8 cellular contexts compared by ENCODE assay signal in the genomic region with DNA sequence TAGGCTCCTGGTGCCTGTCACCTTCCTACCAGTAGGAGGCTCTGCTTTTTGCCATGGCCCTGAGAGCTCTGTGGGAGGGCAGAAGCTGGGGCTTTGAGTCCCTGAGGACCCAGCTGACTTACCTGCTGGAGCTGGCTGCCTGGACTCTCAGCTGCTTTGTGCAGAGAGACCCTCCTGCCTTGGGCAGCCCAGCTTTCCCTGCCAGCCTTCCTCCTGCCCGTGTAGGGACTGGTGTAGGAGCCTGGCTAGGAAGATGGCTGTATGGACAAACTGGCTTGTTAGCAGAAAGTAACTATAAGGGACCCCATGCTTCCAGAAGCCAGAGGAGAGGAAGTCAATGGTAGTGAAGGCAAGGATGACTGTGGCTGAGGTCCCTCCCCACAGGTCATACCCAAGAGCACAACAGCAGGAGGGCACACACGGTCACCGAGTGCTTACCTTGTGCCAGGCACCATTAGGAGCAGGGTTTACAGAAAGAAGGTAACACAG. TPM values are rescaled to one million over a fixed set of nuclear protein-coding genes. Genes with fewer than 3 reads are reported as not detected.
DNase-seq lines count a peak whose midpoint lies in the region; ATAC-seq lines count a peak whose summit lies in the region.

No MANE protein-coding gene starts in this region.

- no peak overlapping the region for H3K23ac ChIP-seq in neuronal stem cell (ENCODE audit: low read depth, low read length, poor library complexity)

- no peak overlapping the region for H2BK12ac ChIP-seq in neuronal stem cell (ENCODE audit: low read length)

- no peak overlapping the region for H3K4me3 Mint-ChIP-seq in activated naive CD4-positive, alpha-beta T cell treated with anti-CD3 and anti-CD28 coated beads for 36 hours

- H2BK15ac ChIP-seq in neuronal stem cell (ENCODE audit: low read length), result no peak overlapping the region

- peaks cover 17% of the 10 kb centered on the region for H3K4me1 Mint-ChIP-seq in activated naive CD4-positive, alpha-beta T cell treated with anti-CD3 and anti-CD28 coated beads for 36 hours (ENCODE audit: low read depth)

- peaks cover 2% of the 10 kb centered on the region for H3K27me3 Mint-ChIP-seq in activated naive CD4-positive, alpha-beta T cell treated with anti-CD3 and anti-CD28 coated beads for 36 hours (ENCODE audit: low read depth)

- WGBS in neuronal stem cell (ENCODE audit: extremely low coverage in 2 of 2, insufficient read length in 2 of 2, insufficient replicate concordance in 1 of 2), 2 donors, result no CpG with 5 or more reads among the region's 3 CpGs

- H3K9me3 ChIP-seq in neuronal stem cell (replicated peaks in 1 of 2; ENCODE audit: control insufficient read depth in 2 of 2, insufficient read depth in 1 of 2, low read depth in 1 of 2, low read length in 2 of 2), result no peaks in the 10 kb centered on the region

- H3K27ac ChIP-seq in epithelial cell of prostate (peak overlapping the region; percentile 93), neuronal stem cell (replicated peaks; ENCODE audit: low read length) (no peak overlapping the region)

- peak overlapping the region; percentile 70 for H3K9ac ChIP-seq in neuronal stem cell (ENCODE audit: low read depth, low read length, poor library complexity)

- intact Hi-C loops in activated naive CD4-positive, alpha-beta T cell treated with anti-CD3 and anti-CD28 coated beads for 36 hours (cut with micrococcal nuclease), result loop anchor here (1.0 to 10.0 kb wide), 4 partner anchors 10 to 245 kb away; partner anchors contain the start of genes ATXN7L2 and CELSR2

- H4K8ac ChIP-seq in neuronal stem cell (ENCODE audit: low read depth, low read length), result no peak overlapping the region

- no peak overlapping the region for H3K4me3 ChIP-seq in neuronal stem cell (ENCODE audit: low read length in 2 of 2)

- peak; percentile 47 for DNase-seq in activated naive CD4-positive, alpha-beta T cell treated with anti-CD3 and anti-CD28 coated beads for 36 hours
- DNase-seq in activated naive CD4-positive, alpha-beta T cell treated with anti-CD3 and anti-CD28 coated beads, Interleukin-2, amount 50 U/mL, for 16 hours, result no peak
- peak; percentile 55 for DNase-seq in SK-N-DZ (ENCODE audit: low spot score)
- peak; percentile 48 for DNase-seq in epithelial cell of prostate (ENCODE audit: low read depth, low spot score)
- DNase-seq in neuronal stem cell (ENCODE audit: low spot score), result no peak
- no peak for DNase-seq in T1000 (lab: John Stamatoyannopoulos, UW)

- peaks cover 15 to 28% of the 10 kb centered on the region in 2 donors for H3K4me1 ChIP-seq in neuronal stem cell (ENCODE audit: control insufficient read depth in 2 of 2, insufficient read depth in 1 of 2, low read depth in 1 of 2, low read length in 2 of 2)

- H3K18ac ChIP-seq in neuronal stem cell (ENCODE audit: low read length), result peak overlapping the region; percentile 63

- no peak overlapping the region for H3K14ac ChIP-seq in neuronal stem cell (ENCODE audit: low read length)

- no peaks in the 10 kb centered on the region for H3K79me1 ChIP-seq in neuronal stem cell (ENCODE audit: low read depth, low read length)

- peaks cover 24% of the 10 kb centered on the region for H3K36me3 Mint-ChIP-seq in activated naive CD4-positive, alpha-beta T cell treated with anti-CD3 and anti-CD28 coated beads for 36 hours (ENCODE audit: low read depth)

- H4K91ac ChIP-seq in neuronal stem cell (ENCODE audit: low read depth, low read length, poor library complexity), result no peak overlapping the region

- no peak overlapping the region for H2AK5ac ChIP-seq in neuronal stem cell (ENCODE audit: low read depth, low read length)

- H3K27ac Mint-ChIP-seq in activated naive CD4-positive, alpha-beta T cell treated with anti-CD3 and anti-CD28 coated beads for 36 hours, result peak overlapping the region; percentile 10

- no peak overlapping the region for H3K4me2 ChIP-seq in neuronal stem cell (ENCODE audit: insufficient read depth, low read length, poor library complexity, severe bottlenecking)

- H3K36me3 ChIP-seq in neuronal stem cell (replicated peaks in 1 of 2; ENCODE audit: control insufficient read depth in 2 of 2, insufficient read depth in 2 of 2, low read length in 2 of 2), result peaks cover 34 to 58% of the 10 kb centered on the region in 2 donors

- no peaks in the 10 kb centered on the region for H3K27me3 ChIP-seq in neuronal stem cell (ENCODE audit: control insufficient read depth in 3 of 3, insufficient read depth in 3 of 3, low read depth in 1 of 3, low read length in 3 of 3)

- H2BK120ac ChIP-seq in neuronal stem cell (ENCODE audit: low read depth, low read length), result peak overlapping the region; percentile 12

- no peaks in the 10 kb centered on the region for H3K9me3 Mint-ChIP-seq in activated naive CD4-positive, alpha-beta T cell treated with anti-CD3 and anti-CD28 coated beads for 36 hours

- no peak overlapping the region for H2AFZ ChIP-seq in neuronal stem cell (ENCODE audit: low read length)

- CTCF ChIA-PET in activated naive CD4-positive, alpha-beta T cell treated with anti-CD3 and anti-CD28 coated beads for 36 hours (lab: Charles Lee), result interaction anchor here (0.6 to 1.5 kb wide), 9 partner anchors 8 to 246 kb away, joined by 3 to 7 read pairs (median 3); no protein-coding TSS in a partner anchor

- H2BK5ac ChIP-seq in neuronal stem cell (ENCODE audit: low read length), result no peak overlapping the region

- H3K4ac ChIP-seq in neuronal stem cell (ENCODE audit: low read length), result no peak overlapping the region

- ATAC-seq in HG03378 (IDR thresholded peaks at IDR 0.05; ENCODE audit: unreplicated experiment) (peak; percentile 69), HG03571 (IDR thresholded peaks at IDR 0.05; ENCODE audit: unreplicated experiment) (no peak)

RNA-seq across cellular contexts. Expression of gene CELSR2, which starts 9.7 kb away (rescaled TPM):
- total RNA-seq in activated naive CD4-positive, alpha-beta T cell treated with anti-CD3 and anti-CD28 coated beads for 36 hours, result 1 to 10 TPM; 1.1 to 1.2 TPM
- 13.3 and 16.5 TPM in 2 replicates for polyA plus RNA-seq in SK-N-DZ (2014; cell fraction: cytosol; rRNA removed)
- 19.1 and 33.5 TPM in 2 replicates for polyA plus RNA-seq in SK-N-DZ (2014; cell fraction: nucleus; rRNA removed)
- 40.0 TPM for polyA plus RNA-seq in neuronal stem cell (2013, experiment 1 of 2)
- 41.0 TPM for polyA plus RNA-seq in neuronal stem cell (2013, experiment 2 of 2)

RNA-seq across cellular contexts. Expression of gene SARS1, which starts 25.9 kb away (rescaled TPM):
- 100 to 1,000 TPM; 363 TPM for total RNA-seq in activated naive CD4-positive, alpha-beta T cell treated with anti-CD3 and anti-CD28 coated beads for 36 hours
- polyA plus RNA-seq in SK-N-DZ (2014; cell fraction: cytosol; rRNA removed), result 236 and 294 TPM in 2 replicates
- 179 and 180 TPM in 2 replicates for polyA plus RNA-seq in SK-N-DZ (2014; cell fraction: nucleus; rRNA removed)
- 110 TPM for polyA plus RNA-seq in neuronal stem cell (2013, experiment 1 of 2)
- polyA plus RNA-seq in neuronal stem cell (2013, experiment 2 of 2), result 109 TPM

RNA-seq across cellular contexts. Expression of gene PSRC1, which starts 43.3 kb away (rescaled TPM):
- total RNA-seq in activated naive CD4-positive, alpha-beta T cell treated with anti-CD3 and anti-CD28 coated beads for 36 hours, result 10 to 100 TPM; 19.3 to 21.5 TPM
- polyA plus RNA-seq in SK-N-DZ (2014; cell fraction: cytosol; rRNA removed), result 83.0 and 87.1 TPM in 2 replicates
- polyA plus RNA-seq in SK-N-DZ (2014; cell fraction: nucleus; rRNA removed), result 240 and 284 TPM in 2 replicates
- 118 TPM for polyA plus RNA-seq in neuronal stem cell (2013, experiment 1 of 2)
- 115 TPM for polyA plus RNA-seq in neuronal stem cell (2013, experiment 2 of 2)

Comparison
In these comparisons a context has a peak if more than half of its experiments do, and no peak if none do; other contexts are left out.
1. DNase-seq: peak in activated naive CD4-positive, alpha-beta T cell treated with anti-CD3 and anti-CD28 coated beads for 36 hours (single experiment), SK-N-DZ (single experiment) and epithelial cell of prostate (single experiment); none in activated naive CD4-positive, alpha-beta T cell treated with anti-CD3 and anti-CD28 coated beads, Interleukin-2, amount 50 U/mL, for 16 hours (single experiment), neuronal stem cell (single experiment) and T1000 (single experiment).